Comparison of ENCODE assay signal across 1 cellular context in the genomic region with DNA sequence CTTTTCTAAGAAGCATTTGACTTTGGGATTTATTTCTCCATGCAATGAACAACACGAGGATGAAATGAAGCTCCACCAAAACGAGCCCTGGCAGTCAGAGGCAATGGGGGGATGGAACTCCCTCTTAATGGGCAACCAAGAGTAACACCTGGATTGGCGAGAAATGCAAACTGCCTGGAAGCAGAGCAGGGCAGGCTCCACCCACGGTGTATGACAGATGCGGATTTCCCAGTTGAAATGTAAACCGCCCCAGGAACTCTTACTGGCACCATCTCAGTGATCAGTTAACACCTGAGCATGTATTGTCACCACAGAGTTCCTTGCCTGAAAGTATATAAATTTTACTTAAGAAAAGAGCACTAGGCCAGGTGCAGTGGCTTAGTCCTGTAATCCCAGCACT.
TF ChIP-seq lines count a peak whose summit lies in the region.

No MANE protein-coding gene starts in this region.

TF ChIP-seq in GM23338, 12 proteins besides CTCF, POLR2A, EP300 and RAD21 (continued from another document):
- TF ChIP-seq, protein P1, sequence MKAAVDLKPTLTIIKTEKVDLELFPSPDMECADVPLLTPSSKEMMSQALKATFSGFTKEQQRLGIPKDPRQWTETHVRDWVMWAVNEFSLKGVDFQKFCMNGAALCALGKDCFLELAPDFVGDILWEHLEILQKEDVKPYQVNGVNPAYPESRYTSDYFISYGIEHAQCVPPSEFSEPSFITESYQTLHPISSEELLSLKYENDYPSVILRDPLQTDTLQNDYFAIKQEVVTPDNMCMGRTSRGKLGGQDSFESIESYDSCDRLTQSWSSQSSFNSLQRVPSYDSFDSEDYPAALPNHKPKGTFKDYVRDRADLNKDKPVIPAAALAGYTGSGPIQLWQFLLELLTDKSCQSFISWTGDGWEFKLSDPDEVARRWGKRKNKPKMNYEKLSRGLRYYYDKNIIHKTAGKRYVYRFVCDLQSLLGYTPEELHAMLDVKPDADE (IDR thresholded peaks at IDR 0.05) = no peak
- TF ChIP-seq EZH2 (IDR thresholded peaks at IDR 0.05; ENCODE audit: low read depth, unreplicated experiment) = no peak
- TF ChIP-seq REST (IDR thresholded peaks at IDR 0.05; ENCODE audit: unreplicated experiment) = no peak
- TF ChIP-seq STAT1 (IDR thresholded peaks at IDR 0.05; ENCODE audit: unreplicated experiment) = no peak
